Comparison of ENCODE assay signal across 12 cellular contexts in genomic region chr10:52961298-52961697, GRCh38.
DNase-seq lines count a peak whose midpoint lies in the region; TF ChIP-seq lines count a peak whose summit lies in the region.
"Had no signal": no experiment of that assay in that cellular context is flagged by ENCODE, and none has a peak within 500 bp of the region (broad histone marks: within the 10 kb centered on the region; RNA-seq: fewer than 3 reads in every experiment).

No MANE protein-coding gene starts in this region.

- no peak for TF ChIP-seq CTCF in LNCaP clone FGC (IDR thresholded peaks at IDR 0.05; ENCODE audit: control insufficient read depth, extremely low read depth, insufficient read depth)
- no peak for TF ChIP-seq CTCF in fibroblast of villous mesenchyme (IDR thresholded peaks at IDR 0.05; ENCODE audit: insufficient read depth, low read depth, low read length)

- in situ Hi-C loops in KBM-7 (cut with MboI; ENCODE audit: low pct_unique_long_range_greater_than_20kb, low sequenced_read_pairs), result no loop called here

- H3K4me3 ChIP-seq in LNCaP clone FGC (ENCODE audit: low read depth, low read length) (no peak overlapping the region), fibroblast of villous mesenchyme (ENCODE audit: low read depth, low read length) (no peak overlapping the region)

- DNase-seq in DMS53 treated with DMSO at 0.1 percent for 48 hours (lab: John Stamatoyannopoulos, UW; ENCODE audit: unreplicated experiment), result peak; percentile 58
- DNase-seq in LNCaP clone FGC (ENCODE audit: low read depth), result peak; percentile 23
- DNase-seq in fibroblast of villous mesenchyme (ENCODE audit: low read depth), result peak; percentile 11
- DNase-seq in myocyte (ENCODE audit: low read depth), result peak; percentile 20
- no peak for DNase-seq in NK-92 treated with Interleukin-12 subunit alpha and Interleukin-12 subunit beta, amount 100 ng/mL, for 24 hours (lab: John Stamatoyannopoulos, UW)
- DNase-seq in KBM-7, result no peak
- no peak for DNase-seq in NCI-H2081 treated with DMSO at 0.1 percent for 48 hours (lab: John Stamatoyannopoulos, UW)
- DNase-seq in foreskin melanocyte, result no peak
- DNase-seq: C1 segment of cervical spinal cord, DMS153, NCI-H2029 treated with DMSO at 0.1 percent for 48 hours, NCI-H526 treated with DMSO at 0.1 percent for 48 hours had no signal

Comparison
In these comparisons a context has a peak if more than half of its experiments do, and no peak if none do; other contexts are left out.
1. DNase-seq: peak in DMS53 treated with DMSO at 0.1 percent for 48 hours (single experiment), LNCaP clone FGC (single experiment), fibroblast of villous mesenchyme (single experiment) and myocyte (single experiment); none in NK-92 treated with Interleukin-12 subunit alpha and Interleukin-12 subunit beta, amount 100 ng/mL, for 24 hours (single experiment), KBM-7 (single experiment), NCI-H2081 treated with DMSO at 0.1 percent for 48 hours (single experiment) and foreskin melanocyte (single experiment).